1 cellular context compared by ENCODE assay signal in the genomic region with DNA sequence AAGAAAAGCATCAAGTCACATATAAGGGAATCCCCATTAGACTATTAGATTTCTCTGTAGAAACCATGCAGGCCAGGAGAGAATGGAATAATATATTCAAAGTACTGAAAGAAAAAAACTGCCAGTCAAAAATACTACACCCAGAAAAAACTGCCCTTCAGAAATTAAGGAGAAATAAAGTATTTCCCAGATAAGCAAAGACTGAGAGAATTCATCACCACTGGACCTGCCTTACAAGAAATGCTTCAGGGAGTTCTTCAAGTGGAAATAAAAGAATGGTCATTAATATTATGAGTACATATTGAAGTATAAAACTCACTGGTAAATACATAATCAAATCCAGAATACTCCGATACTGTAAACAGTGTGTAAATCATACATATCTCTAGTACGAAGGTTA.
A peak's percentile ranks its signal among the peaks of the same experiment; 100 is the strongest.
TF ChIP-seq lines count a peak whose summit lies in the region.

No MANE protein-coding gene starts in this region.

TF ChIP-seq in HEK293, 187 proteins besides CTCF, POLR2A, EP300 and RAD21 (continued from another document):
- TF ChIP-seq, protein P1, sequence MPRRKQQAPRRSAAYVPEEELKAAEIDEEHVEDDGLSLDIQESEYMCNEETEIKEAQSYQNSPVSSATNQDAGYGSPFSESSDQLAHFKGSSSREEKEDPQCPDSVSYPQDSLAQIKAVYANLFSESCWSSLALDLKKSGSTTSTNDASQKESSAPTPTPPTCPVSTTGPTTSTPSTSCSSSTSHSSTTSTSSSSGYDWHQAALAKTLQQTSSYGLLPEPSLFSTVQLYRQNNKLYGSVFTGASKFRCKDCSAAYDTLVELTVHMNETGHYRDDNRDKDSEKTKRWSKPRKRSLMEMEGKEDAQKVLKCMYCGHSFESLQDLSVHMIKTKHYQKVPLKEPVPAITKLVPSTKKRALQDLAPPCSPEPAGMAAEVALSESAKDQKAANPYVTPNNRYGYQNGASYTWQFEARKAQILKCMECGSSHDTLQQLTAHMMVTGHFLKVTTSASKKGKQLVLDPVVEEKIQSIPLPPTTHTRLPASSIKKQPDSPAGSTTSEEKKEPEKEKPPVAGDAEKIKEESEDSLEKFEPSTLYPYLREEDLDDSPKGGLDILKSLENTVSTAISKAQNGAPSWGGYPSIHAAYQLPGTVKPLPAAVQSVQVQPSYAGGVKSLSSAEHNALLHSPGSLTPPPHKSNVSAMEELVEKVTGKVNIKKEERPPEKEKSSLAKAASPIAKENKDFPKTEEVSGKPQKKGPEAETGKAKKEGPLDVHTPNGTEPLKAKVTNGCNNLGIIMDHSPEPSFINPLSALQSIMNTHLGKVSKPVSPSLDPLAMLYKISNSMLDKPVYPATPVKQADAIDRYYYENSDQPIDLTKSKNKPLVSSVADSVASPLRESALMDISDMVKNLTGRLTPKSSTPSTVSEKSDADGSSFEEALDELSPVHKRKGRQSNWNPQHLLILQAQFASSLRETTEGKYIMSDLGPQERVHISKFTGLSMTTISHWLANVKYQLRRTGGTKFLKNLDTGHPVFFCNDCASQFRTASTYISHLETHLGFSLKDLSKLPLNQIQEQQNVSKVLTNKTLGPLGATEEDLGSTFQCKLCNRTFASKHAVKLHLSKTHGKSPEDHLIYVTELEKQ (tag by site-specific recombination; IDR thresholded peaks at IDR 0.05; ENCODE audit: borderline replicate concordance): no peak
- peak; percentile 17 for TF ChIP-seq ZNF529 (tag by site-specific recombination; IDR thresholded peaks at IDR 0.05; ENCODE audit: insufficient replicate concordance)
